In genomic region chr4:101292214-101292613, GRCh38 we compare ENCODE assay signal across 22 cellular contexts.
"Had no signal": no experiment of that assay in that cellular context is flagged by ENCODE, and none has a peak within 500 bp of the region (broad histone marks: within the 10 kb centered on the region; RNA-seq: fewer than 3 reads in every experiment).

No MANE protein-coding gene starts in this region.

- FAIRE-seq: pancreas had no signal

- H3K9me3 ChIP-seq: gastrocnemius medialis, left ventricle myocardium inferior, pancreas, psoas muscle, right atrium auricular region, tibial nerve had no signal

- H3K4me3 ChIP-seq: gastrocnemius medialis, left ventricle myocardium inferior, pancreas, psoas muscle, right atrium auricular region, tibial nerve had no signal

- H3K27ac Mint-ChIP-seq: activated CD8-positive, alpha-beta memory T cell treated with anti-CD3 and anti-CD28 coated beads, Interleukin-2, amount 10 ng/mL, durations not matched to agents 7 days and 5 days; activated CD8-positive, alpha-beta T cell treated with anti-CD3 and anti-CD28 coated beads for 36 hours; activated naive CD8-positive, alpha-beta T cell treated with anti-CD3 and anti-CD28 coated beads, Interleukin-2, amount 50 U/mL, for 24 hours; brain; nephron progenitor cell had no signal

- H3K27me3 Mint-ChIP-seq: activated CD8-positive, alpha-beta memory T cell treated with anti-CD3 and anti-CD28 coated beads, Interleukin-2, amount 10 ng/mL, durations not matched to agents 7 days and 5 days; activated CD8-positive, alpha-beta T cell treated with anti-CD3 and anti-CD28 coated beads for 36 hours; activated naive CD8-positive, alpha-beta T cell treated with anti-CD3 and anti-CD28 coated beads, Interleukin-2, amount 50 U/mL, for 24 hours; brain had no signal

- H3K36me3 ChIP-seq: gastrocnemius medialis, left ventricle myocardium inferior, pancreas, right atrium auricular region, tibial nerve had no signal

- ATAC-seq: activated CD8-positive, alpha-beta memory T cell treated with anti-CD3 and anti-CD28 coated beads, Interleukin-2, amount 10 ng/mL, durations not matched to agents 7 days and 5 days; activated CD8-positive, alpha-beta T cell treated with anti-CD3 and anti-CD28 coated beads for 36 hours; activated naive CD8-positive, alpha-beta T cell treated with anti-CD3 and anti-CD28 coated beads, Interleukin-2, amount 50 U/mL, for 24 hours; esophagus mucosa; gastrocnemius medialis; pancreas; psoas muscle had no signal

- DNase-seq: activated CD4-positive, alpha-beta T cell treated with anti-CD3 and anti-CD28 coated beads for 48 hours; activated CD8-positive, alpha-beta memory T cell treated with anti-CD3 and anti-CD28 coated beads, Interleukin-2, amount 10 ng/mL, durations not matched to agents 7 days and 5 days; activated CD8-positive, alpha-beta T cell treated with anti-CD3 and anti-CD28 coated beads for 36 hours; activated effector memory CD4-positive, alpha-beta T cell treated with anti-CD3 and anti-CD28 coated beads, Interleukin-2, amount 50 U/mL, for 16 hours; activated naive CD4-positive, alpha-beta T cell treated with anti-CD3 and anti-CD28 coated beads, Interleukin-2, amount 50 U/mL, for 16 hours; activated naive CD8-positive, alpha-beta T cell treated with anti-CD3 and anti-CD28 coated beads, Interleukin-2, amount 50 U/mL, for 24 hours; activated T-cell treated with anti-CD3 and anti-CD28 coated beads for 4 hours; dermis blood vessel endothelial cell; effector CD8-positive, alpha-beta T cell; gastrocnemius medialis; kidney glomerular epithelial cell; left ventricle myocardium inferior; midbrain; nephron progenitor cell; pancreas; psoas muscle; stimulated activated CD4-positive, alpha-beta T cell treated with anti-CD3 and anti-CD28 coated beads, Interleukin-4, amount 100 ng/mL, for 24 hours; stimulated activated naive CD4-positive, alpha-beta T cell treated with Interleukin-2 at 50 U/mL for 16 hours had no signal

- H3K27me3 ChIP-seq: gastrocnemius medialis, pancreas, right atrium auricular region, tibial nerve had no signal

- H3K9me3 Mint-ChIP-seq: activated CD8-positive, alpha-beta T cell treated with anti-CD3 and anti-CD28 coated beads for 36 hours; activated naive CD8-positive, alpha-beta T cell treated with anti-CD3 and anti-CD28 coated beads, Interleukin-2, amount 50 U/mL, for 24 hours; nephron progenitor cell had no signal

- H3K4me3 Mint-ChIP-seq: activated CD8-positive, alpha-beta memory T cell treated with anti-CD3 and anti-CD28 coated beads, Interleukin-2, amount 10 ng/mL, durations not matched to agents 7 days and 5 days; activated CD8-positive, alpha-beta T cell treated with anti-CD3 and anti-CD28 coated beads for 36 hours; activated naive CD8-positive, alpha-beta T cell treated with anti-CD3 and anti-CD28 coated beads, Interleukin-2, amount 50 U/mL, for 24 hours; brain; nephron progenitor cell had no signal

- H3K27ac ChIP-seq: gastrocnemius medialis, left ventricle myocardium inferior, pancreas, psoas muscle, right atrium auricular region, tibial nerve had no signal
